In genomic region chr2:47561906-47562305, GRCh38 we compare ENCODE assay signal across 28 cellular contexts. TPM values are rescaled to one million over a fixed set of nuclear protein-coding genes. Genes with fewer than 3 reads are reported as not detected.
"Had no signal": no experiment of that assay in that cellular context is flagged by ENCODE, and none has a peak within 500 bp of the region (broad histone marks: within the 10 kb centered on the region; RNA-seq: fewer than 3 reads in every experiment).

No MANE protein-coding gene starts in this region.

- H3K9me3 ChIP-seq: heart right ventricle, left lung, sigmoid colon, transverse colon, uterus had no signal

- FAIRE-seq: endothelial cell of umbilical vein had no signal

- H3K4me3 ChIP-seq: cardiac muscle cell, heart right ventricle, left lung, lung, neural progenitor cell, sigmoid colon, smooth muscle cell, transverse colon, uterus had no signal

- DNase-seq: activated CD4-positive, alpha-beta T cell treated with anti-CD3 and anti-CD28 coated beads for 4 hours; activated CD4-positive, alpha-beta T cell treated with anti-CD3 and anti-CD28 coated beads, Interleukin-2, amount 50 U/mL, for 48 hours; activated CD4-positive, CD25-positive, alpha-beta regulatory T cell; activated naive CD4-positive, alpha-beta T cell treated with Interleukin-2 at 50 U/mL for 16 hours; activated naive CD8-positive, alpha-beta T cell treated with anti-CD3 and anti-CD28 coated beads for 36 hours; activated T-cell treated with anti-CD3 and anti-CD28 coated beads, Interleukin-2, amount 50 U/mL, for 48 hours; amniotic stem cell; effector CD8-positive, alpha-beta T cell; heart right ventricle; left lung; naive thymus-derived CD8-positive, alpha-beta T cell; posterior cingulate gyrus; sigmoid colon; stimulated activated CD4-positive, alpha-beta T cell treated with anti-CD3 and anti-CD28 coated beads, Interleukin-2, amount 100 ng/mL, for 48 hours; stimulated activated CD8-positive, alpha-beta memory T cell treated with anti-CD3 and anti-CD28 coated beads, Interleukin-4, amount 100 ng/mL, for 48 hours; stimulated activated naive B cell treated with anti-CD40 and anti-IgM and Interleukin-4, amounts not matched to agents 10 μg/mL and 1 μg/mL and 100 μg/mL, for 72 hours; T1000; transverse colon; uterus had no signal

- H3K9ac ChIP-seq: neural progenitor cell had no signal

- H3K27ac Mint-ChIP-seq: activated naive CD8-positive, alpha-beta T cell treated with anti-CD3 and anti-CD28 coated beads for 36 hours; dendritic cell treated with granulocyte-macrophage colony-stimulating factor and Interleukin-4, amounts not matched to agents 40 ng/mL and 50 ng/mL, for 4 days; mesothelial cell of epicardium; naive thymus-derived CD8-positive, alpha-beta T cell; neural progenitor cell; stimulated activated naive B cell treated with anti-CD40 and anti-IgM and Interleukin-4, amounts not matched to agents 10 μg/mL and 1 μg/mL and 100 μg/mL, for 72 hours; T-helper 1 cell treated with Interleukin-12 subunit alpha and Interleukin-12 subunit beta and Interleukin-4 antibody, amounts not matched to agents 30 μg/mL and 1 μg/mL, for 36 hours had no signal

- ATAC-seq: heart right ventricle; left lung; naive thymus-derived CD8-positive, alpha-beta T cell; stimulated activated naive B cell treated with anti-CD40 and anti-IgM and Interleukin-4, amounts not matched to agents 10 μg/mL and 1 μg/mL and 100 μg/mL, for 72 hours had no signal

- H3K36me3 ChIP-seq: cardiac muscle cell, heart right ventricle, left lung, neural progenitor cell, sigmoid colon, transverse colon, uterus had no signal

- H3K36me3 Mint-ChIP-seq: activated naive CD8-positive, alpha-beta T cell treated with anti-CD3 and anti-CD28 coated beads for 36 hours; mesothelial cell of epicardium; neural progenitor cell; stimulated activated naive B cell treated with anti-CD40 and anti-IgM and Interleukin-4, amounts not matched to agents 10 μg/mL and 1 μg/mL and 100 μg/mL, for 72 hours had no signal

- H3K9me3 Mint-ChIP-seq: activated naive CD8-positive, alpha-beta T cell treated with anti-CD3 and anti-CD28 coated beads for 36 hours; dendritic cell treated with granulocyte-macrophage colony-stimulating factor and Interleukin-4, amounts not matched to agents 40 ng/mL and 50 ng/mL, for 4 days; mesothelial cell of epicardium; naive thymus-derived CD8-positive, alpha-beta T cell; T-helper 1 cell treated with Interleukin-12 subunit alpha and Interleukin-12 subunit beta and Interleukin-4 antibody, amounts not matched to agents 30 μg/mL and 1 μg/mL, for 36 hours had no signal

- H3K4me1 ChIP-seq: left lung, transverse colon, uterus had no signal

- H3K4me1 Mint-ChIP-seq: activated naive CD8-positive, alpha-beta T cell treated with anti-CD3 and anti-CD28 coated beads for 36 hours; naive thymus-derived CD8-positive, alpha-beta T cell; neural progenitor cell had no signal

- H3K27me3 ChIP-seq: cardiac muscle cell had no signal

- H3K4me3 Mint-ChIP-seq: activated naive CD8-positive, alpha-beta T cell treated with anti-CD3 and anti-CD28 coated beads for 36 hours; dendritic cell treated with granulocyte-macrophage colony-stimulating factor and Interleukin-4, amounts not matched to agents 40 ng/mL and 50 ng/mL, for 4 days; mesothelial cell of epicardium; naive thymus-derived CD8-positive, alpha-beta T cell; neural progenitor cell; stimulated activated naive B cell treated with anti-CD40 and anti-IgM and Interleukin-4, amounts not matched to agents 10 μg/mL and 1 μg/mL and 100 μg/mL, for 72 hours; T-helper 1 cell treated with Interleukin-12 subunit alpha and Interleukin-12 subunit beta and Interleukin-4 antibody, amounts not matched to agents 30 μg/mL and 1 μg/mL, for 36 hours had no signal

- H3K27ac ChIP-seq: cardiac muscle cell, heart right ventricle, left lung, neural progenitor cell, sigmoid colon, transverse colon, uterus had no signal

RNA-seq across cellular contexts. Expression of gene KCNK12, which starts 8.9 kb away (rescaled TPM):
- total RNA-seq: endothelial cell of umbilical vein, fibroblast of villous mesenchyme, left lung had no signal
- polyA plus RNA-seq: endothelial cell of umbilical vein had no signal
